In the genomic region with DNA sequence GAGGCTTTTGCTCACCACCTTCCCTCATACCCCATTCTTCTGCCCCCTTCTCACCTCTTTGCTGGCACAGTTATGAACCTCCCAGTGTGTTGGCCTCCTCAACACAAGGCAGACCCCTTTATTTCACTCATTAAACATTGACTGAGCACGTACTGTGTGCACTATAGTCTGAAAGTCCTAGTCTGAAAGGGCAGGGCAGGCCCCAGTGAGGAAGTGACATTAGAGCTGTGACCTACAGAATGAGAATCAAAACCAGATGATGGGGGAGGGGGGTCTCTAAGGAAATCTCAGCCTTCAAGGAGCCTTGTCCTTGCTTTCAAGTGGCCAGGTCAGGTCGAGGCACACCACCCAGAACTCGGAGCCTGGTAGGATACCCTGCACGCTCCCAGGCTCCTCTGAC, we compare ENCODE assay signal across 1 cellular context.
TF ChIP-seq lines count a peak whose summit lies in the region.

No MANE protein-coding gene starts in this region.

TF ChIP-seq in HepG2, 621 proteins besides CTCF, POLR2A, EP300 and RAD21 (continued from another document):
- TF ChIP-seq, protein P1, sequence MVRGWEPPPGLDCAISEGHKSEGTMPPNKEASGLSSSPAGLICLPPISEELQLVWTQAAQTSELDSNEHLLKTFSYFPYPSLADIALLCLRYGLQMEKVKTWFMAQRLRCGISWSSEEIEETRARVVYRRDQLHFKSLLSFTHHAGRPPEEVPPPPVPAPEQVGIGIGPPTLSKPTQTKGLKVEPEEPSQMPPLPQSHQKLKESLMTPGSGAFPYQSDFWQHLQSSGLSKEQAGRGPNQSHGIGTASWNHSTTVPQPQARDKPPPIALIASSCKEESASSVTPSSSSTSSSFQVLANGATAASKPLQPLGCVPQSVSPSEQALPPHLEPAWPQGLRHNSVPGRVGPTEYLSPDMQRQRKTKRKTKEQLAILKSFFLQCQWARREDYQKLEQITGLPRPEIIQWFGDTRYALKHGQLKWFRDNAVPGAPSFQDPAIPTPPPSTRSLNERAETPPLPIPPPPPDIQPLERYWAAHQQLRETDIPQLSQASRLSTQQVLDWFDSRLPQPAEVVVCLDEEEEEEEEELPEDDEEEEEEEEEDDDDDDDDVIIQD (CRISPR knock-in tag; IDR thresholded peaks at IDR 0.05; ENCODE audit: low read depth): no peak
- TF ChIP-seq, protein P2, sequence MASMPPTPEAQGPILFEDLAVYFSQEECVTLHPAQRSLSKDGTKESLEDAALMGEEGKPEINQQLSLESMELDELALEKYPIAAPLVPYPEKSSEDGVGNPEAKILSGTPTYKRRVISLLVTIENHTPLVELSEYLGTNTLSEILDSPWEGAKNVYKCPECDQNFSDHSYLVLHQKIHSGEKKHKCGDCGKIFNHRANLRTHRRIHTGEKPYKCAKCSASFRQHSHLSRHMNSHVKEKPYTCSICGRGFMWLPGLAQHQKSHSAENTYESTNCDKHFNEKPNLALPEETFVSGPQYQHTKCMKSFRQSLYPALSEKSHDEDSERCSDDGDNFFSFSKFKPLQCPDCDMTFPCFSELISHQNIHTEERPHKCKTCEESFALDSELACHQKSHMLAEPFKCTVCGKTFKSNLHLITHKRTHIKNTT (CRISPR knock-in tag; IDR thresholded peaks at IDR 0.05): no peak
- TF ChIP-seq, protein P3, sequence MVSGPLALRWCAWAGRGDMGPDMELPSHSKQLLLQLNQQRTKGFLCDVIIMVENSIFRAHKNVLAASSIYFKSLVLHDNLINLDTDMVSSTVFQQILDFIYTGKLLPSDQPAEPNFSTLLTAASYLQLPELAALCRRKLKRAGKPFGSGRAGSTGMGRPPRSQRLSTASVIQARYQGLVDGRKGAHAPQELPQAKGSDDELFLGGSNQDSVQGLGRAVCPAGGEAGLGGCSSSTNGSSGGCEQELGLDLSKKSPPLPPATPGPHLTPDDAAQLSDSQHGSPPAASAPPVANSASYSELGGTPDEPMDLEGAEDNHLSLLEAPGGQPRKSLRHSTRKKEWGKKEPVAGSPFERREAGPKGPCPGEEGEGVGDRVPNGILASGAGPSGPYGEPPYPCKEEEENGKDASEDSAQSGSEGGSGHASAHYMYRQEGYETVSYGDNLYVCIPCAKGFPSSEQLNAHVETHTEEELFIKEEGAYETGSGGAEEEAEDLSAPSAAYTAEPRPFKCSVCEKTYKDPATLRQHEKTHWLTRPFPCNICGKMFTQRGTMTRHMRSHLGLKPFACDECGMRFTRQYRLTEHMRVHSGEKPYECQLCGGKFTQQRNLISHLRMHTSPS (CRISPR knock-in tag; IDR thresholded peaks at IDR 0.05; ENCODE audit: low read depth): no peak
- TF ChIP-seq NFE2 (CRISPR knock-in tag; IDR thresholded peaks at IDR 0.05) (no peak), NFYC (CRISPR knock-in tag; IDR thresholded peaks at IDR 0.05) (no peak), ZNF354B (CRISPR knock-in tag; IDR thresholded peaks at IDR 0.05) (no peak), ZNF766 (CRISPR knock-in tag; IDR thresholded peaks at IDR 0.05; ENCODE audit: borderline replicate concordance) (no peak), ADNP (CRISPR knock-in tag; IDR thresholded peaks at IDR 0.05) (no peak), HCFC1 (IDR thresholded peaks at IDR 0.05; ENCODE audit: low read depth, low read length) (no peak), ERF (CRISPR knock-in tag; IDR thresholded peaks at IDR 0.05) (no peak), MTA3 (CRISPR knock-in tag; IDR thresholded peaks at IDR 0.05) (no peak), KLF16 (CRISPR knock-in tag; IDR thresholded peaks at IDR 0.05) (no peak), CREM (IDR thresholded peaks at IDR 0.05) (no peak), CREM (CRISPR knock-in tag; IDR thresholded peaks at IDR 0.05) (no peak)
- TF ChIP-seq, protein P4, sequence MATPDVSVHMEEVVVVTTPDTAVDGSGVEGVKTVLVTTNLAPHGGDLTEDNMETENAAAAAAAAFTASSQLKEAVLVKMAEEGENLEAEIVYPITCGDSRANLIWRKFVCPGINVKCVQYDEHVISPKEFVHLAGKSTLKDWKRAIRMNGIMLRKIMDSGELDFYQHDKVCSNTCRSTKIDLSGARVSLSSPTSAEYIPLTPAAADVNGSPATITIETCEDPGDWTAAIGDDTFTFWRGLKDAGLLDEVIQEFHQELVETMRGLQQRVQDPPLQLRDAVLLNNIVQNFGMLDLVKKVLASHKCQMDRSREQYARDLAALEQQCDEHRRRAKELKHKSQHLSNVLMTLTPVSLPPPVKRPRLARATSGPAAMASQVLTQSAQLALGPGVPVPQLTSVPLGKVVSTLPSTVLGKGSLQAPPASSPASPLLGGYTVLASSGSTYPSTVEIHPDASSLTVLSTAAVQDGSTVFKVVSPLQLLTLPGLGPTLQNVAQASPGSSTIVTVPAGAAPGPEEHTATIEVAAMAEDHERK (CRISPR knock-in tag; IDR thresholded peaks at IDR 0.05; ENCODE audit: low read depth): no peak
- TF ChIP-seq, protein P5, sequence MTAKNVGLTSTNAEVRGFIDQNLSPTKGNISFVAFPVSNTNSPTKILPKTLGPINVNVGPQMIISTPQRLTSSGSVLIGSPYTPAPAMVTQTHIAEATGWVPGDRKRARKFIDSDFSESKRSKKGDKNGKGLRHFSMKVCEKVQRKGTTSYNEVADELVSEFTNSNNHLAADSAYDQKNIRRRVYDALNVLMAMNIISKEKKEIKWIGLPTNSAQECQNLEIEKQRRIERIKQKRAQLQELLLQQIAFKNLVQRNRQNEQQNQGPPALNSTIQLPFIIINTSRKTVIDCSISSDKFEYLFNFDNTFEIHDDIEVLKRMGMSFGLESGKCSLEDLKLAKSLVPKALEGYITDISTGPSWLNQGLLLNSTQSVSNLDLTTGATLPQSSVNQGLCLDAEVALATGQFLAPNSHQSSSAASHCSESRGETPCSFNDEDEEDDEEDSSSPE (CRISPR knock-in tag; IDR thresholded peaks at IDR 0.05): no peak
